In genomic region chr7:77348371-77348813, GRCh38 we compare ENCODE assay signal across 11 cellular contexts.
A peak's percentile ranks its signal among the peaks of the same experiment; 100 is the strongest.
DNase-seq lines count a peak whose midpoint lies in the region; ATAC-seq and TF ChIP-seq lines count a peak whose summit lies in the region.
"Had no signal": no experiment of that assay in that cellular context is flagged by ENCODE, and none has a peak within 500 bp of the region (broad histone marks: within the 10 kb centered on the region; RNA-seq: fewer than 3 reads in every experiment).

No MANE protein-coding gene starts in this region.

- peaks cover 0 to 14% of the 10 kb centered on the region in 2 donors for H3K36me3 ChIP-seq in psoas muscle (ENCODE audit: insufficient read depth in 1 of 2, low read depth in 1 of 2)

- H3K4me1 ChIP-seq in psoas muscle = peaks cover 6% of the 10 kb centered on the region

- ATAC-seq in SK-N-SH treated with all-trans-retinoic acid at 6 μM for 48 hours (peak; percentile 83), left cardiac atrium (peak; percentile 75 to 94), psoas muscle (peak in 2 of 4 donors; percentile 28 to 42)

- H3K27ac ChIP-seq in psoas muscle = peak overlapping the region; percentile 27

- 45 to 52% (median 48%) methylated on average over 3 of the region's 3 CpGs for WGBS in psoas muscle, 3 donors

- H3K4me3 ChIP-seq in psoas muscle = no peak overlapping the region

- no peak for TF ChIP-seq CTCF in psoas muscle (IDR thresholded peaks at IDR 0.05)

- DNase-seq in EH (ENCODE audit: low read depth) (peak; percentile 62), left cardiac atrium (peak; percentile 49), psoas muscle (no peak), RPMI8226 (no peak), HK-2 (ENCODE audit: unreplicated experiment) (no peak), DMS114 treated with DMSO at 0.1 percent for 48 hours (lab: John Stamatoyannopoulos, UW; ENCODE audit: unreplicated experiment) (no peak), SK-N-DZ (ENCODE audit: low spot score) (no peak)
- DNase-seq: foreskin melanocyte; NCI-H1694; stimulated activated CD4-positive, alpha-beta T cell treated with anti-CD3 and anti-CD28 coated beads, Interleukin-15, amount 100 ng/mL, for 24 hours had no signal

- no peaks in the 10 kb centered on the region for H3K27me3 ChIP-seq in psoas muscle (ENCODE audit: insufficient read depth in 3 of 3, low read length in 2 of 3)

- intact Hi-C loops in left cardiac atrium (cut with DNase I) (no loop called here), psoas muscle (cut with DNase I) (no loop called here)

- H3K9me3 ChIP-seq in psoas muscle = no peaks in the 10 kb centered on the region

TF ChIP-seq in SK-N-SH treated with all-trans-retinoic acid at 6 μM for 48 hours, 23 proteins besides CTCF, POLR2A, EP300 and RAD21:
- TF ChIP-seq ZNF565 (CRISPR knock-in tag; conservative IDR thresholded peaks at IDR 0.05; ENCODE audit: low read depth) (no peak), ZC3H10 (CRISPR knock-in tag; IDR thresholded peaks at IDR 0.05) (no peak), BACH2 (CRISPR knock-in tag; IDR thresholded peaks at IDR 0.05; ENCODE audit: borderline replicate concordance) (no peak), PPARA (CRISPR knock-in tag; IDR thresholded peaks at IDR 0.05; ENCODE audit: borderline replicate concordance) (no peak), ZFP3 (CRISPR knock-in tag; IDR thresholded peaks at IDR 0.05) (0 out of 2 replicates have a peak, but pooled peaks have one; percentile 66), OSR1 (CRISPR knock-in tag; IDR thresholded peaks at IDR 0.05) (no peak), SNAI2 (CRISPR knock-in tag; IDR thresholded peaks at IDR 0.05) (peak; percentile 68; the same call in 1 of the 2 replicates), TCF4 (CRISPR knock-in tag; IDR thresholded peaks at IDR 0.05; ENCODE audit: borderline replicate concordance) (peak; percentile 95), POU6F1 (CRISPR knock-in tag; IDR thresholded peaks at IDR 0.05; ENCODE audit: borderline replicate concordance, low read depth) (0 out of 2 replicates have a peak, but pooled peaks have one; percentile 25), GLIS3 (CRISPR knock-in tag; IDR thresholded peaks at IDR 0.05) (no peak), ZNF70 (CRISPR knock-in tag; IDR thresholded peaks at IDR 0.05) (no peak), CSDC2 (CRISPR knock-in tag; IDR thresholded peaks at IDR 0.05) (0 out of 2 replicates have a peak, but pooled peaks have one; percentile 19), ESRRG (CRISPR knock-in tag; IDR thresholded peaks at IDR 0.05) (no peak), CREB5 (CRISPR knock-in tag; IDR thresholded peaks at IDR 0.05; ENCODE audit: low read depth) (peak; percentile 82; the same call in 1 of the 2 replicates), RARB (CRISPR knock-in tag; IDR thresholded peaks at IDR 0.05) (no peak), ISL1 (CRISPR knock-in tag; IDR thresholded peaks at IDR 0.05) (peak; percentile 95), CSRNP3 (CRISPR knock-in tag; IDR thresholded peaks at IDR 0.05) (peak; percentile 49; the same call in 1 of the 2 replicates), TOX (CRISPR knock-in tag; IDR thresholded peaks at IDR 0.05; ENCODE audit: borderline replicate concordance) (peak; percentile 61; the same call in 1 of the 2 replicates), ZNF8 (CRISPR knock-in tag; IDR thresholded peaks at IDR 0.05) (no peak), ARNTL (CRISPR knock-in tag; IDR thresholded peaks at IDR 0.05; ENCODE audit: borderline replicate concordance, low read depth) (no peak), ZFP30 (CRISPR knock-in tag; IDR thresholded peaks at IDR 0.05) (0 out of 2 replicates have a peak, but pooled peaks have one; percentile 11), PATZ1 (CRISPR knock-in tag; IDR thresholded peaks at IDR 0.05; ENCODE audit: borderline replicate concordance) (peak; percentile 92; the same call in 1 of the 2 replicates), TSHZ2 (CRISPR knock-in tag; IDR thresholded peaks at IDR 0.05) (peak; percentile 78; the same call in 1 of the 2 replicates)

Comparison
In these comparisons a context has a peak if more than half of its experiments do, and no peak if none do; other contexts are left out.
1. DNase-seq: peak in EH (single experiment) and left cardiac atrium (single experiment); none in psoas muscle (0 of 2), RPMI8226 (single experiment), HK-2 (single experiment), DMS114 treated with DMSO at 0.1 percent for 48 hours (single experiment) and SK-N-DZ (single experiment).